Comparison of ENCODE assay signal across 18 cellular contexts in the genomic region with DNA sequence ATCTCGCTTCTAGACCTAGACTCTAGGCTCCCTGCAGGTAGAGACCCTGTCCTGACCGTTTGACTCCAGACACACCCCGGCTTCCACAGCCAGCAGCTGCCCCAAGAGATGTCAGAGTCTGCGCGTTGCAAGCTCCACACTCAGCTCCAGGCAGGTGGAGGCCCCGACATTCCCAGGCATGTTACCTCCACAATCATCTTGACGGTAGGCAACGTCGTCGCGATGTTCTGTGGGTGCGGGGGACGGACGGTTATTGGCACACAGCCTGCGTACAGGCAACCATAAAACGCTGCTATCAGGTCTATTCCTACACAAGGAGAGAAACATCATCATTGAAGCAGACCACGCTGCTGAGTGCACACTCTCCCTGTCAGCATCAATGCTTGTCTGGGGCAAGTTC.
DNase-seq lines count a peak whose midpoint lies in the region; ATAC-seq and TF ChIP-seq lines count a peak whose summit lies in the region.
"Had no signal": no experiment of that assay in that cellular context is flagged by ENCODE, and none has a peak within 500 bp of the region (broad histone marks: within the 10 kb centered on the region; RNA-seq: fewer than 3 reads in every experiment).

No MANE protein-coding gene starts in this region.

- no peak overlapping the region for H2AFZ ChIP-seq in GM23338
- H2AFZ ChIP-seq in neural cell (ENCODE audit: low read depth, low read length): no peak overlapping the region

- no peak for TF ChIP-seq RAD21 in neural cell (conservative IDR thresholded peaks at IDR 0.05)

- H3K4me3 Mint-ChIP-seq in CD14-positive monocyte: no peak overlapping the region
- no peak overlapping the region for H3K4me3 Mint-ChIP-seq in GM23338
- H3K4me3 Mint-ChIP-seq in stimulated activated naive B cell treated with anti-CD40 and anti-IgM and Interleukin-4, amounts not matched to agents 10 μg/mL and 1 μg/mL and 100 μg/mL, for 72 hours: no peak overlapping the region
- no peak overlapping the region for H3K4me3 Mint-ChIP-seq in nephron progenitor cell
- H3K4me3 Mint-ChIP-seq: CD8-positive, alpha-beta T cell had no signal

- no peak overlapping the region for H3K4me2 ChIP-seq in GM23338
- H3K4me2 ChIP-seq in neural cell (ENCODE audit: low read length): no peak overlapping the region
- H3K4me2 ChIP-seq: A549 had no signal

- no peak for ATAC-seq in GM23338
- ATAC-seq in stimulated activated naive B cell treated with anti-CD40 and anti-IgM and Interleukin-4, amounts not matched to agents 10 μg/mL and 1 μg/mL and 100 μg/mL, for 72 hours (replicated peaks): no peak
- ATAC-seq: A549; CD8-positive, alpha-beta T cell; HCT116 had no signal

- TF ChIP-seq CTCF in CD14-positive monocyte (IDR thresholded peaks at IDR 0.05): no peak
- no peak for TF ChIP-seq CTCF in GM23338 (conservative IDR thresholded peaks at IDR 0.05; ENCODE audit: low read depth in 2 of 2)
- TF ChIP-seq CTCF in neural cell (IDR thresholded peaks at IDR 0.05; ENCODE audit: poor library complexity, severe bottlenecking): no peak
- no peak for TF ChIP-seq CTCF in nephron progenitor cell (IDR thresholded peaks at IDR 0.05)
- TF ChIP-seq CTCF in GM20000 (IDR thresholded peaks at IDR 0.05; ENCODE audit: extremely low read depth, missing control alignments): no peak

- DNase-seq in CD14-positive monocyte (ENCODE audit: low spot score) (peak; percentile 42), GM23338 (ENCODE audit: low spot score) (no peak), nephron progenitor cell (no peak), MG63 (no peak), GM20000 (ENCODE audit: low spot score) (no peak)
- no peak for DNase-seq in stimulated activated naive B cell treated with anti-CD40 and anti-IgM and Interleukin-4, amounts not matched to agents 10 μg/mL and 1 μg/mL and 100 μg/mL, for 72 hours
- DNase-seq: BE2C; CD8-positive, alpha-beta T cell; COR-L47; DMS153; DMS79 treated with DMSO at 0.1 percent for 48 hours; EL; GOT3 had no signal

- peak overlapping the region; percentile 20 for H3K9ac ChIP-seq in neural cell (ENCODE audit: low read length)

- H3K36me3 ChIP-seq in GM23338 (ENCODE audit: insufficient read depth) (no peaks in the 10 kb centered on the region), neural cell (ENCODE audit: insufficient read depth, low read length) (peaks cover 15% of the 10 kb centered on the region), MG63 (peaks cover 3% of the 10 kb centered on the region; the same call in 1 of the 2 replicates)
- H3K36me3 ChIP-seq: BE2C had no signal

- H3K79me2 ChIP-seq in GM23338 (replicated peaks; ENCODE audit: insufficient read depth) (no peaks in the 10 kb centered on the region), neural cell (replicated peaks; ENCODE audit: insufficient read depth, low read length) (no peaks in the 10 kb centered on the region)

- peaks cover 2 to 7% (median 3%) of the 10 kb centered on the region in 3 donors for H3K27me3 Mint-ChIP-seq in CD14-positive monocyte (ENCODE audit: low read depth in 3 of 3)
- peaks cover 8% of the 10 kb centered on the region for H3K27me3 Mint-ChIP-seq in GM23338 (ENCODE audit: insufficient read depth, low read depth, poor library complexity)
- no peaks in the 10 kb centered on the region for H3K27me3 Mint-ChIP-seq in stimulated activated naive B cell treated with anti-CD40 and anti-IgM and Interleukin-4, amounts not matched to agents 10 μg/mL and 1 μg/mL and 100 μg/mL, for 72 hours
- H3K27me3 Mint-ChIP-seq in nephron progenitor cell (ENCODE audit: low read depth, poor library complexity): no peaks in the 10 kb centered on the region

- H3K9me3 Mint-ChIP-seq in CD14-positive monocyte (peaks cover 17 to 24% (median 21%) of the 10 kb centered on the region in 7 donors), GM23338 (peaks cover 5% of the 10 kb centered on the region; the same call in 1 of the 3 replicates), nephron progenitor cell (peaks cover 14% of the 10 kb centered on the region)
- no peaks in the 10 kb centered on the region for H3K9me3 Mint-ChIP-seq in stimulated activated naive B cell treated with anti-CD40 and anti-IgM and Interleukin-4, amounts not matched to agents 10 μg/mL and 1 μg/mL and 100 μg/mL, for 72 hours
- H3K9me3 Mint-ChIP-seq: CD8-positive, alpha-beta T cell had no signal

- H3F3A ChIP-seq in GM23338 (replicated peaks; ENCODE audit: low read depth) (no peaks in the 10 kb centered on the region), neural cell (ENCODE audit: insufficient read depth, low read length, poor library complexity, severe bottlenecking) (no peaks in the 10 kb centered on the region)

- no peak overlapping the region for H3K27ac ChIP-seq in GM23338 (ENCODE audit: low read depth)
- H3K27ac ChIP-seq in neural cell (ENCODE audit: low read length): peak overlapping the region; percentile 39
- H3K27ac ChIP-seq: A549, C4-2B, HL-60 had no signal

- H3K9me3 ChIP-seq in neural cell (ENCODE audit: low read length) (no peaks in the 10 kb centered on the region), MG63 (no peaks in the 10 kb centered on the region)
- H3K9me3 ChIP-seq: A549, BE2C had no signal

- no peaks in the 10 kb centered on the region for H4K20me1 ChIP-seq in GM23338 (replicated peaks; ENCODE audit: insufficient read depth)
- H4K20me1 ChIP-seq in neural cell (ENCODE audit: insufficient read depth): no peaks in the 10 kb centered on the region

- H3K4me3 ChIP-seq in GM23338 (no peak overlapping the region), neural cell (ENCODE audit: low read length) (no peak overlapping the region), MG63 (no peak overlapping the region)
- H3K4me3 ChIP-seq: A549 had no signal

- no peaks in the 10 kb centered on the region for H3K36me3 Mint-ChIP-seq in CD14-positive monocyte
- H3K36me3 Mint-ChIP-seq in GM23338 (ENCODE audit: low read depth): no peaks in the 10 kb centered on the region; the same call in 2 of the 3 replicates
- peaks cover 0 to 3% of the 10 kb centered on the region in 2 donors for H3K36me3 Mint-ChIP-seq in stimulated activated naive B cell treated with anti-CD40 and anti-IgM and Interleukin-4, amounts not matched to agents 10 μg/mL and 1 μg/mL and 100 μg/mL, for 72 hours
- H3K36me3 Mint-ChIP-seq in nephron progenitor cell (ENCODE audit: low read depth): peaks cover 68% of the 10 kb centered on the region

- H3K4me1 ChIP-seq in GM23338 (ENCODE audit: insufficient read depth): no peaks in the 10 kb centered on the region
- H3K4me1 ChIP-seq: A549, BE2C had no signal

- TF ChIP-seq EP300 in neural cell (conservative IDR thresholded peaks at IDR 0.05; ENCODE audit: poor library complexity, severe bottlenecking): no peak

- intact Hi-C loops in CD14-positive monocyte (cut with micrococcal nuclease): no loop called here

- H3K4me1 Mint-ChIP-seq in CD14-positive monocyte (no peaks in the 10 kb centered on the region), GM23338 (no peaks in the 10 kb centered on the region), nephron progenitor cell (no peaks in the 10 kb centered on the region)
- no peaks in the 10 kb centered on the region for H3K4me1 Mint-ChIP-seq in stimulated activated naive B cell treated with anti-CD40 and anti-IgM and Interleukin-4, amounts not matched to agents 10 μg/mL and 1 μg/mL and 100 μg/mL, for 72 hours

- H3K27ac Mint-ChIP-seq in CD14-positive monocyte: peak overlapping the region in 1 of 7 donors; percentile 53
- H3K27ac Mint-ChIP-seq in GM23338: 0 out of 2 replicates have a peak overlapping the region, but pooled peaks have one; percentile 30
- peak overlapping the region; percentile 1 for H3K27ac Mint-ChIP-seq in stimulated activated naive B cell treated with anti-CD40 and anti-IgM and Interleukin-4, amounts not matched to agents 10 μg/mL and 1 μg/mL and 100 μg/mL, for 72 hours
- no peak overlapping the region for H3K27ac Mint-ChIP-seq in nephron progenitor cell
- H3K27ac Mint-ChIP-seq: CD8-positive, alpha-beta T cell had no signal

- no peaks in the 10 kb centered on the region for H3K9me2 ChIP-seq in GM23338 (ENCODE audit: insufficient read depth)
- no peaks in the 10 kb centered on the region for H3K9me2 ChIP-seq in neural cell (ENCODE audit: insufficient read depth, low read length)

- H3K27me3 ChIP-seq in GM23338 (ENCODE audit: insufficient read depth) (no peaks in the 10 kb centered on the region), neural cell (ENCODE audit: insufficient read depth, low read depth, low read length) (no peaks in the 10 kb centered on the region), MG63 (no peaks in the 10 kb centered on the region)
- H3K27me3 ChIP-seq: BE2C had no signal

TF ChIP-seq in GM23338, 12 proteins besides CTCF, POLR2A, EP300 and RAD21 (continues in another document):
- no peak for TF ChIP-seq ZNF114 (CRISPR knock-in tag; IDR thresholded peaks at IDR 0.05)

TF ChIP-seq in neural cell, 6 proteins besides CTCF, POLR2A, EP300 and RAD21:
- TF ChIP-seq EZH2 (IDR thresholded peaks at IDR 0.05; ENCODE audit: borderline replicate concordance, insufficient read depth, low read length, poor library complexity, severe bottlenecking) (no peak), POLR2AphosphoS5 (IDR thresholded peaks at IDR 0.05) (peak; percentile 26), TAF1 (IDR thresholded peaks at IDR 0.05; ENCODE audit: low read depth) (no peak)
- TF ChIP-seq, protein P1, sequence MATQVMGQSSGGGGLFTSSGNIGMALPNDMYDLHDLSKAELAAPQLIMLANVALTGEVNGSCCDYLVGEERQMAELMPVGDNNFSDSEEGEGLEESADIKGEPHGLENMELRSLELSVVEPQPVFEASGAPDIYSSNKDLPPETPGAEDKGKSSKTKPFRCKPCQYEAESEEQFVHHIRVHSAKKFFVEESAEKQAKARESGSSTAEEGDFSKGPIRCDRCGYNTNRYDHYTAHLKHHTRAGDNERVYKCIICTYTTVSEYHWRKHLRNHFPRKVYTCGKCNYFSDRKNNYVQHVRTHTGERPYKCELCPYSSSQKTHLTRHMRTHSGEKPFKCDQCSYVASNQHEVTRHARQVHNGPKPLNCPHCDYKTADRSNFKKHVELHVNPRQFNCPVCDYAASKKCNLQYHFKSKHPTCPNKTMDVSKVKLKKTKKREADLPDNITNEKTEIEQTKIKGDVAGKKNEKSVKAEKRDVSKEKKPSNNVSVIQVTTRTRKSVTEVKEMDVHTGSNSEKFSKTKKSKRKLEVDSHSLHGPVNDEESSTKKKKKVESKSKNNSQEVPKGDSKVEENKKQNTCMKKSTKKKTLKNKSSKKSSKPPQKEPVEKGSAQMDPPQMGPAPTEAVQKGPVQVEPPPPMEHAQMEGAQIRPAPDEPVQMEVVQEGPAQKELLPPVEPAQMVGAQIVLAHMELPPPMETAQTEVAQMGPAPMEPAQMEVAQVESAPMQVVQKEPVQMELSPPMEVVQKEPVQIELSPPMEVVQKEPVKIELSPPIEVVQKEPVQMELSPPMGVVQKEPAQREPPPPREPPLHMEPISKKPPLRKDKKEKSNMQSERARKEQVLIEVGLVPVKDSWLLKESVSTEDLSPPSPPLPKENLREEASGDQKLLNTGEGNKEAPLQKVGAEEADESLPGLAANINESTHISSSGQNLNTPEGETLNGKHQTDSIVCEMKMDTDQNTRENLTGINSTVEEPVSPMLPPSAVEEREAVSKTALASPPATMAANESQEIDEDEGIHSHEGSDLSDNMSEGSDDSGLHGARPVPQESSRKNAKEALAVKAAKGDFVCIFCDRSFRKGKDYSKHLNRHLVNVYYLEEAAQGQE (IDR thresholded peaks at IDR 0.05; ENCODE audit: borderline replicate concordance): peak; percentile 17
